ENCODE assay signal across 15 cellular contexts in the genomic region with DNA sequence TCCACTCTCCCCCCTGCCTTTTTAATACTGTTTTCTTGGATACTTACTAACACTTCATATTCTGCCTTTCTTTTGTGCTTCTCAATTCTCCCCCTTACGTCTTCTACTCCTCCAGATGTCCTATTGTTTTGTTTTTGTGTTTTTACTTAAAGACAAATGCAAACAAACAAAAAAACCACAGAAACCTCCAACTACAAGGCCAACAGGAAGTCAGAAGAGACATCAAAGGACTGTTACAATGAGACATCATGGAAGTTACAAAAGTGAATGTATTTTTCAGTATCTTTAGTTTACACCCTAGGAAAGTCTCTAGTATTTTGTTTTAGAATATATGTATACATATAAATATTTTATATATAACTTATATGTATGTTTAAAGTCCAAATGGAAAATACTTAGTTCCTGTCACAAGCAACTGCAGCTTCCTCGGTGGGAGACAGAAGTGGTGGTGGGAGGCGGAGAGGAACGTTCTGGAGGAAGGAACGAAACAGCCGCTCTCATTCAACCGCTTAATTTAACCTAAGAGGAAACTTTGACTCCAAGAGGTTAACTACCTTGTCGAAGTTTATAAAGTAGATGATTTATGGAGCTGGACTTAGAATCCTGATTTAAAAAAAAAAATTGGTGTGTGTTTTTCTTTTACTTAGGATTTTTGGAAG.
"Had no signal": no experiment of that assay in that cellular context is flagged by ENCODE, and none has a peak within 500 bp of the region (broad histone marks: within the 10 kb centered on the region; RNA-seq: fewer than 3 reads in every experiment).

No MANE protein-coding gene starts in this region.

- H3K9me3 ChIP-seq: body of pancreas, colonic mucosa, esophagus squamous epithelium, thyroid gland had no signal

- H3K36me3 Mint-ChIP-seq: activated naive CD4-positive, alpha-beta T cell treated with anti-CD3 and anti-CD28 coated beads, Interleukin-2, amount 50 U/mL, for 24 hours; stimulated activated effector memory CD8-positive, alpha-beta T cell treated with anti-CD3 and anti-CD28 coated beads, Interleukin-12 subunit alpha, Interleukin-12 subunit beta, amount 100 ng/mL, for 72 hours had no signal

- H3K27ac Mint-ChIP-seq: activated naive CD4-positive, alpha-beta T cell treated with anti-CD3 and anti-CD28 coated beads, Interleukin-2, amount 50 U/mL, for 24 hours; stimulated activated effector memory CD8-positive, alpha-beta T cell treated with anti-CD3 and anti-CD28 coated beads, Interleukin-12 subunit alpha, Interleukin-12 subunit beta, amount 100 ng/mL, for 72 hours had no signal

- H3K4me3 ChIP-seq: body of pancreas, colonic mucosa, esophagus squamous epithelium, lung, thyroid gland had no signal

- DNase-seq: activated CD4-positive, alpha-beta T cell treated with anti-CD3 and anti-CD28 coated beads, Interleukin-2, amount 50 U/mL, for 4 hours; amygdala; body of pancreas; colonic mucosa; effector CD4-positive, alpha-beta T cell; esophagus squamous epithelium; foreskin keratinocyte; glutamatergic neuron; left cardiac atrium; T1000; thyroid gland had no signal

- H3K27ac ChIP-seq: body of pancreas, colonic mucosa, esophagus squamous epithelium, foreskin keratinocyte, thyroid gland had no signal

- ATAC-seq: activated CD4-positive, CD25-positive, alpha-beta regulatory T cell treated with anti-CD3 and anti-CD28 coated beads, Interleukin-2, amount 50 U/mL, for 24 hours; body of pancreas; foreskin keratinocyte; left cardiac atrium; stimulated activated effector memory CD8-positive, alpha-beta T cell treated with anti-CD3 and anti-CD28 coated beads, Interleukin-12 subunit alpha, Interleukin-12 subunit beta, amount 100 ng/mL, for 72 hours had no signal

- H3K9me3 Mint-ChIP-seq: activated naive CD4-positive, alpha-beta T cell treated with anti-CD3 and anti-CD28 coated beads, Interleukin-2, amount 50 U/mL, for 24 hours; stimulated activated effector memory CD8-positive, alpha-beta T cell treated with anti-CD3 and anti-CD28 coated beads, Interleukin-12 subunit alpha, Interleukin-12 subunit beta, amount 100 ng/mL, for 72 hours had no signal

- H3K36me3 ChIP-seq: colonic mucosa, esophagus squamous epithelium, thyroid gland had no signal

- H3K4me3 Mint-ChIP-seq: activated naive CD4-positive, alpha-beta T cell treated with anti-CD3 and anti-CD28 coated beads, Interleukin-2, amount 50 U/mL, for 24 hours; stimulated activated effector memory CD8-positive, alpha-beta T cell treated with anti-CD3 and anti-CD28 coated beads, Interleukin-12 subunit alpha, Interleukin-12 subunit beta, amount 100 ng/mL, for 72 hours had no signal

- H3K27me3 ChIP-seq: body of pancreas, foreskin keratinocyte, thyroid gland had no signal

- H3K4me1 ChIP-seq: colonic mucosa, foreskin keratinocyte had no signal
